Comparison of ENCODE assay signal across 10 cellular contexts in the genomic region with DNA sequence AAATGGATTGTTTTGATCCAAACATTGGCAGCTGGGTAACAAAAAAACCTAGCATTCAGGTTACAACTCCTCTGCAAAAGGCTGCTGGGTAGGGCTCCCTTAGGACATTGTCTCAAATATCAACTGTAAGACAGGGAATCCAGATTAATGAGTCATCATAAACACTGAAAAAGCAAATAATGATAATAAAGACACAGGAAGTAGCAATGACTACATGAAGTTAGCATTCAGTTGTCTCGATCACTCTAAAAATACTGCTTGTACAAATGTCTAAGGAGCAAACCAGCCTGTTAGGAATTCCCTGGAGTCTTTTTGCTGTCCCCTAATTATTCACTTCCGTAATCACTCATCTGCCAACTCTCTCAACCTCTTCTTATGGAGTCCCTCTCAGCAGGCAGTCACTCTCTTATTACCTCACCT.
DNase-seq lines count a peak whose midpoint lies in the region; ATAC-seq and TF ChIP-seq lines count a peak whose summit lies in the region.
"Had no signal": no experiment of that assay in that cellular context is flagged by ENCODE, and none has a peak within 500 bp of the region (broad histone marks: within the 10 kb centered on the region; RNA-seq: fewer than 3 reads in every experiment).

No MANE protein-coding gene starts in this region.

- H3K27ac Mint-ChIP-seq in activated CD8-positive, alpha-beta memory T cell treated with anti-CD3 and anti-CD28 coated beads, Interleukin-2, amount 10 ng/mL, durations not matched to agents 7 days and 5 days = no peak overlapping the region

- peaks cover 2% of the 10 kb centered on the region for H3K4me1 Mint-ChIP-seq in activated CD8-positive, alpha-beta memory T cell treated with anti-CD3 and anti-CD28 coated beads, Interleukin-2, amount 10 ng/mL, durations not matched to agents 7 days and 5 days

- H3K36me3 ChIP-seq in mucosa of descending colon (ENCODE audit: low read depth) = no peaks in the 10 kb centered on the region

- H3K4me3 ChIP-seq in mucosa of descending colon = no peak overlapping the region

- peaks cover 4% of the 10 kb centered on the region for H3K27me3 Mint-ChIP-seq in activated CD8-positive, alpha-beta memory T cell treated with anti-CD3 and anti-CD28 coated beads, Interleukin-2, amount 10 ng/mL, durations not matched to agents 7 days and 5 days

- TF ChIP-seq CTCF in mucosa of descending colon (IDR thresholded peaks at IDR 0.05) = no peak

- no peaks in the 10 kb centered on the region for H3K9me3 ChIP-seq in mucosa of descending colon

- ATAC-seq in mucosa of descending colon = no peak
- ATAC-seq in HG02759 (IDR thresholded peaks at IDR 0.05; ENCODE audit: unreplicated experiment) = no peak
- no peak for ATAC-seq in activated CD8-positive, alpha-beta memory T cell treated with anti-CD3 and anti-CD28 coated beads, Interleukin-2, amount 10 ng/mL, durations not matched to agents 7 days and 5 days

- H3K4me3 Mint-ChIP-seq in activated CD8-positive, alpha-beta memory T cell treated with anti-CD3 and anti-CD28 coated beads, Interleukin-2, amount 10 ng/mL, durations not matched to agents 7 days and 5 days = no peak overlapping the region
- H3K4me3 Mint-ChIP-seq: neural crest cell had no signal

- no peaks in the 10 kb centered on the region for H3K36me3 Mint-ChIP-seq in activated CD8-positive, alpha-beta memory T cell treated with anti-CD3 and anti-CD28 coated beads, Interleukin-2, amount 10 ng/mL, durations not matched to agents 7 days and 5 days

- no peaks in the 10 kb centered on the region for H3K4me1 ChIP-seq in mucosa of descending colon (ENCODE audit: low read depth)

- DNase-seq in COLO668 (lab: John Stamatoyannopoulos, UW; ENCODE audit: unreplicated experiment) (peak; percentile 21), NCI-H1417 treated with DMSO at 0.1 percent for 48 hours (lab: John Stamatoyannopoulos, UW) (peak; percentile 3), SW480 (ENCODE audit: low spot score) (peak; percentile 56), kidney glomerular epithelial cell (lab: John Stamatoyannopoulos, UW) (peak; percentile 47), cerebellum (ENCODE audit: low spot score) (no peak), mucosa of descending colon (no peak)
- no peak for DNase-seq in activated CD8-positive, alpha-beta memory T cell treated with anti-CD3 and anti-CD28 coated beads, Interleukin-2, amount 10 ng/mL, durations not matched to agents 7 days and 5 days
- DNase-seq: SHP77 treated with DMSO at 0.1 percent for 48 hours had no signal

- CTCF ChIA-PET in activated CD8-positive, alpha-beta memory T cell treated with anti-CD3 and anti-CD28 coated beads, Interleukin-2, amount 10 ng/mL, durations not matched to agents 7 days and 5 days (lab: Charles Lee) = no interaction called here

- intact Hi-C loops in mucosa of descending colon (cut with DNase I, micrococcal nuclease) = no loop called here

- no peaks in the 10 kb centered on the region for H3K9me3 Mint-ChIP-seq in activated CD8-positive, alpha-beta memory T cell treated with anti-CD3 and anti-CD28 coated beads, Interleukin-2, amount 10 ng/mL, durations not matched to agents 7 days and 5 days (ENCODE audit: low read depth)
- H3K9me3 Mint-ChIP-seq: neural crest cell had no signal

Comparison
In these comparisons a context has a peak if more than half of its experiments do, and no peak if none do; other contexts are left out.
1. DNase-seq: peak in COLO668 (single experiment), NCI-H1417 treated with DMSO at 0.1 percent for 48 hours (single experiment), SW480 (single experiment) and kidney glomerular epithelial cell (single experiment); none in cerebellum (single experiment), mucosa of descending colon (0 of 3) and activated CD8-positive, alpha-beta memory T cell treated with anti-CD3 and anti-CD28 coated beads, Interleukin-2, amount 10 ng/mL, durations not matched to agents 7 days and 5 days (single experiment).